Comparison of ENCODE assay signal across 13 cellular contexts in genomic region chr15:66721501-66721937, GRCh38. TPM values are rescaled to one million over a fixed set of nuclear protein-coding genes. Genes with fewer than 3 reads are reported as not detected.
A peak's percentile ranks its signal among the peaks of the same experiment; 100 is the strongest.
DNase-seq lines count a peak whose midpoint lies in the region; TF ChIP-seq lines count a peak whose summit lies in the region.
"Had no signal": no experiment of that assay in that cellular context is flagged by ENCODE, and none has a peak within 500 bp of the region (broad histone marks: within the 10 kb centered on the region; RNA-seq: fewer than 3 reads in every experiment).

No MANE protein-coding gene starts in this region.

- intact Hi-C loops in MCF 10A (cut with micrococcal nuclease) = no loop called here
- intact Hi-C loops in breast epithelium (cut with DNase I; ENCODE audit: low total_unique reads) = no loop called here
- intact Hi-C loops in tibial artery (cut with DNase I; ENCODE audit: low total_unique reads) = loop anchor here (5.0 kb wide), 1 partner anchor 41 kb away; no protein-coding TSS in a partner anchor
- intact Hi-C loops in colonic mucosa (cut with DNase I) = no loop called here

- H3K36me3 ChIP-seq in breast epithelium (no peaks in the 10 kb centered on the region), OCI-LY1 (ENCODE audit: insufficient read depth, low read length) (peaks cover 25% of the 10 kb centered on the region; the same call in 1 of the 2 replicates), tibial artery (peaks cover 11 to 21% (median 14%) of the 10 kb centered on the region in 3 donors), colonic mucosa (no peaks in the 10 kb centered on the region)

- TF ChIP-seq CTCF in MCF 10A (IDR thresholded peaks at IDR 0.05; ENCODE audit: unreplicated experiment) (no peak), breast epithelium (IDR thresholded peaks at IDR 0.05) (no peak), OCI-LY1 (IDR thresholded peaks at IDR 0.05; ENCODE audit: low read length) (no peak), fibroblast of mammary gland (conservative IDR thresholded peaks at IDR 0.05; ENCODE audit: control insufficient read depth, insufficient read depth, low read depth, low read length) (no peak), tibial artery (IDR thresholded peaks at IDR 0.05) (no peak), colonic mucosa (IDR thresholded peaks at IDR 0.05) (no peak)

- no peaks in the 10 kb centered on the region for H3K79me2 ChIP-seq in OCI-LY1 (ENCODE audit: insufficient read depth, low read length)

- POLR2A ChIA-PET in MCF 10A (lab: Yijun Ruan, JAX) = interaction anchor here (0.6 kb wide), 1 partner anchor 95 kb away, joined by 3 read pairs; no protein-coding TSS in a partner anchor

- CTCF ChIA-PET in MCF 10A (lab: Yijun Ruan, JAX) = interaction anchor here (0.6 to 1.5 kb wide), 4 partner anchors 25 to 348 kb away, joined by 3 to 7 read pairs (median 4); no protein-coding TSS in a partner anchor

- H2AFZ ChIP-seq in OCI-LY1 (ENCODE audit: low read length) = no peak overlapping the region

- no peaks in the 10 kb centered on the region for H3K9me3 ChIP-seq in breast epithelium
- no peaks in the 10 kb centered on the region for H3K9me3 ChIP-seq in OCI-LY1 (ENCODE audit: low read length)
- no peaks in the 10 kb centered on the region for H3K9me3 ChIP-seq in tibial artery
- no peaks in the 10 kb centered on the region for H3K9me3 ChIP-seq in colonic mucosa

- H3K4me3 Mint-ChIP-seq in MCF 10A (ENCODE audit: unreplicated experiment) = no peak overlapping the region
- H3K4me3 Mint-ChIP-seq: memory B cell had no signal

- no peak overlapping the region for H3K27ac Mint-ChIP-seq in MCF 10A (ENCODE audit: low read depth, unreplicated experiment)
- H3K27ac Mint-ChIP-seq: memory B cell had no signal

- H3K27ac ChIP-seq in breast epithelium (peak overlapping the region in 1 of 2 donors; percentile 8), OCI-LY1 (ENCODE audit: low read depth, low read length, poor library complexity, severe bottlenecking) (peak overlapping the region; percentile 96), tibial artery (peak overlapping the region; percentile 85 to 90), colonic mucosa (no peak overlapping the region)
- H3K27ac ChIP-seq: KMS-11 had no signal

- H3K4me2 ChIP-seq in OCI-LY1 (ENCODE audit: low read length) = peak overlapping the region; percentile 23; the same call in 1 of the 2 replicates
- H3K4me2 ChIP-seq: KMS-11 had no signal

- H4K20me1 ChIP-seq in OCI-LY1 (ENCODE audit: insufficient read depth, low read length) = no peaks in the 10 kb centered on the region

- no TSS peak for BruUV-seq in MCF 10A (replicated peaks; lab: Mats Ljungman, UMichigan)

- H3K4me3 ChIP-seq in breast epithelium (no peak overlapping the region), OCI-LY1 (ENCODE audit: low read depth, low read length, poor library complexity, severe bottlenecking) (peak overlapping the region; percentile 1), fibroblast of mammary gland (ENCODE audit: control insufficient read depth, low read depth, low read length) (no peak overlapping the region), tibial artery (no peak overlapping the region), colonic mucosa (no peak overlapping the region)

- no peaks in the 10 kb centered on the region for H3K27me3 Mint-ChIP-seq in MCF 10A (ENCODE audit: insufficient read depth, unreplicated experiment)

- H3K36me3 Mint-ChIP-seq in MCF 10A (ENCODE audit: insufficient read depth, unreplicated experiment) = no peaks in the 10 kb centered on the region
- H3K36me3 Mint-ChIP-seq: memory B cell had no signal

- H3K9me2 ChIP-seq in OCI-LY1 (ENCODE audit: low read depth, low read length) = no peaks in the 10 kb centered on the region

- no peak for TF ChIP-seq POLR2A in breast epithelium (IDR thresholded peaks at IDR 0.05)

- H3K9ac ChIP-seq in OCI-LY1 (ENCODE audit: low read length) = peak overlapping the region; percentile 34; the same call in 1 of the 2 replicates
- H3K9ac ChIP-seq in colonic mucosa (ENCODE audit: low read depth in 2 of 2, low read length in 2 of 2) = no peak overlapping the region
- H3K9ac ChIP-seq: KMS-11 had no signal

- H3K9me3 Mint-ChIP-seq in MCF 10A (ENCODE audit: unreplicated experiment) = no peaks in the 10 kb centered on the region
- H3K9me3 Mint-ChIP-seq: memory B cell had no signal

- H3K27me3 ChIP-seq in breast epithelium = no peaks in the 10 kb centered on the region
- no peaks in the 10 kb centered on the region for H3K27me3 ChIP-seq in OCI-LY1 (ENCODE audit: insufficient read depth, low read length)
- no peaks in the 10 kb centered on the region for H3K27me3 ChIP-seq in tibial artery
- no peaks in the 10 kb centered on the region for H3K27me3 ChIP-seq in colonic mucosa

- peaks cover 0 to 5% of the 10 kb centered on the region in 2 donors for H3K4me1 ChIP-seq in breast epithelium
- H3K4me1 ChIP-seq in OCI-LY1 (ENCODE audit: insufficient read depth, low read length, severe bottlenecking) = peaks cover 60% of the 10 kb centered on the region
- peaks cover 5 to 97% (median 63%) of the 10 kb centered on the region in 4 donors for H3K4me1 ChIP-seq in tibial artery
- no peaks in the 10 kb centered on the region for H3K4me1 ChIP-seq in colonic mucosa

- H3F3A ChIP-seq in OCI-LY1 (ENCODE audit: insufficient read depth, low read length) = no peaks in the 10 kb centered on the region; the same call in 1 of the 2 replicates

- H3K4me1 Mint-ChIP-seq in MCF 10A (ENCODE audit: insufficient read depth, unreplicated experiment) = peaks cover 14% of the 10 kb centered on the region
- H3K4me1 Mint-ChIP-seq: memory B cell had no signal

- DNase-seq in MCF 10A (ENCODE audit: unreplicated experiment) = peak; percentile 30
- no peak for DNase-seq in breast epithelium (ENCODE audit: low spot score in 2 of 2)
- peak; percentile 55 for DNase-seq in fibroblast of mammary gland (ENCODE audit: low read depth)
- no peak for DNase-seq in tibial artery
- no peak for DNase-seq in colonic mucosa
- no peak for DNase-seq in NCI-H187 (lab: John Stamatoyannopoulos, UW)
- no peak for DNase-seq in NCI-H1105 treated with DMSO at 0.1 percent for 48 hours (lab: John Stamatoyannopoulos, UW)
- DNase-seq: DMS 273 treated with DMSO at 0.1 percent for 48 hours, NCI-H446, OCI-M1 had no signal

RNA-seq across cellular contexts. Expression of gene SMAD6, which starts 19.5 kb away (rescaled TPM):
- not detected in 2 replicates for total RNA-seq in MCF 10A (2022)
- total RNA-seq in breast epithelium = 10 to 100 TPM in 2 of 3 donors, 1 to 10 TPM in 1; 7.6 to 22.6 (median 13.4) TPM
- total RNA-seq in colonic mucosa = 10 to 100 TPM in 1 of 2 donors, 1 to 10 TPM in 1; 9.4 to 22.0 TPM

Comparison
In these comparisons a context has a peak if more than half of its experiments do, and no peak if none do; other contexts are left out.
1. DNase-seq: peak in MCF 10A (single experiment) and fibroblast of mammary gland (single experiment); none in breast epithelium (0 of 2), tibial artery (0 of 2), colonic mucosa (single experiment), NCI-H187 (0 of 2) and NCI-H1105 treated with DMSO at 0.1 percent for 48 hours (single experiment).